ENCODE assay signal across 26 cellular contexts in the genomic region with DNA sequence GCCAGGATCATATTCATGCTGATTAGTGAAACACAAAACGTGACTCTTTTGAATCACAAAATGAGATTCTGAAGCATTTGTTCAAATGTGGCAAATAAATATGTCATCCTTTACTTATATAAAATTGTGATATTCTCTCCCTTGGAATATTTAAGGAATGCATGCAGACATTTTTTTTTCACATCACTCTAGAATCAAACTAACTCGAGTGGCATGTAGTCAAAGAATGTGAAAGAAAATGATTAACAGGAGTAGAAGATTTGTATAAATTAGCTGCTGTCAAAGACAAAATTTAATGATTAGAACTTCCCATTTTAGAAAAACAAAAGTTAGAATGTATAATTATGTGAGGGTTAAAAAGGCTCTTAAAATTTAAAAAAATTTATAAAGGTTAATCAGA.
DNase-seq lines count a peak whose midpoint lies in the region; ATAC-seq, FAIRE-seq and TF ChIP-seq lines count a peak whose summit lies in the region.
"Had no signal": no experiment of that assay in that cellular context is flagged by ENCODE, and none has a peak within 500 bp of the region (broad histone marks: within the 10 kb centered on the region; RNA-seq: fewer than 3 reads in every experiment).

No MANE protein-coding gene starts in this region.

- FAIRE-seq in RCC 7860 (lab: Jason Lieb, UNC) (peak; percentile 76), pancreas (lab: Jason Lieb, UNC) (peak; percentile 37)
- FAIRE-seq: A204.1, D721Med, GM12878, GM18507, H54 had no signal

- no peaks in the 10 kb centered on the region for H3K4me1 Mint-ChIP-seq in stimulated activated naive B cell treated with anti-CD40 and anti-IgM and Interleukin-4, amounts not matched to agents 10 μg/mL and 1 μg/mL and 100 μg/mL, for 72 hours
- no peaks in the 10 kb centered on the region for H3K4me1 Mint-ChIP-seq in T-helper 2 cell treated with Interferon-gamma antibody and Interleukin-4, amounts not matched to agents 5 μg/mL and 100 μg/mL, for 36 hours (ENCODE audit: low read depth)
- H3K4me1 Mint-ChIP-seq: B cell; CD4-positive, CD25-positive, alpha-beta regulatory T cell had no signal

- no peaks in the 10 kb centered on the region for H3K36me3 ChIP-seq in pancreas
- H3K36me3 ChIP-seq: BLaER1, HAP-1 had no signal

- no peaks in the 10 kb centered on the region for H3K36me3 Mint-ChIP-seq in stimulated activated naive B cell treated with anti-CD40 and anti-IgM and Interleukin-4, amounts not matched to agents 10 μg/mL and 1 μg/mL and 100 μg/mL, for 72 hours
- no peaks in the 10 kb centered on the region for H3K36me3 Mint-ChIP-seq in T-helper 2 cell treated with Interferon-gamma antibody and Interleukin-4, amounts not matched to agents 5 μg/mL and 100 μg/mL, for 36 hours (ENCODE audit: low read depth)
- H3K36me3 Mint-ChIP-seq: CD4-positive, CD25-positive, alpha-beta regulatory T cell; CD8-positive, alpha-beta T cell had no signal

- in situ Hi-C loops in GM13976 (cut with MboI; ENCODE audit: low sequenced_read_pairs, unreplicated experiment): no loop called here

- H3K4me3 Mint-ChIP-seq in stimulated activated naive B cell treated with anti-CD40 and anti-IgM and Interleukin-4, amounts not matched to agents 10 μg/mL and 1 μg/mL and 100 μg/mL, for 72 hours: no peak overlapping the region
- H3K4me3 Mint-ChIP-seq in T-helper 2 cell treated with Interferon-gamma antibody and Interleukin-4, amounts not matched to agents 5 μg/mL and 100 μg/mL, for 36 hours: no peak overlapping the region
- H3K4me3 Mint-ChIP-seq: B cell; CD4-positive, CD25-positive, alpha-beta regulatory T cell; CD8-positive, alpha-beta T cell; HFFc6 had no signal

- no peak overlapping the region for H3K27ac ChIP-seq in pancreas
- H3K27ac ChIP-seq: 22Rv1, BLaER1, C4-2B had no signal

- no peaks in the 10 kb centered on the region for H3K27me3 ChIP-seq in pancreas
- H3K27me3 ChIP-seq: BLaER1 had no signal

- H3K27ac Mint-ChIP-seq in stimulated activated naive B cell treated with anti-CD40 and anti-IgM and Interleukin-4, amounts not matched to agents 10 μg/mL and 1 μg/mL and 100 μg/mL, for 72 hours: no peak overlapping the region
- no peak overlapping the region for H3K27ac Mint-ChIP-seq in T-helper 2 cell treated with Interferon-gamma antibody and Interleukin-4, amounts not matched to agents 5 μg/mL and 100 μg/mL, for 36 hours
- H3K27ac Mint-ChIP-seq: B cell; CD4-positive, CD25-positive, alpha-beta regulatory T cell; CD8-positive, alpha-beta T cell; HFFc6 had no signal

- no peak overlapping the region for H3K4me3 ChIP-seq in pancreas
- H3K4me3 ChIP-seq: BLaER1, GM12878, HAP-1 had no signal

- H3K9me3 ChIP-seq in pancreas: no peaks in the 10 kb centered on the region
- H3K9me3 ChIP-seq: BLaER1, HAP-1 had no signal

- no peak for DNase-seq in RCC 7860 (ENCODE audit: low spot score)
- peak; percentile 6 for DNase-seq in glomerular visceral epithelial cell (ENCODE audit: extremely low spot score)
- peak; percentile 63 for DNase-seq in kidney tubule cell (ENCODE audit: low spot score)
- DNase-seq in pancreas: no peak
- DNase-seq in GM13976 (ENCODE audit: low spot score): no peak
- no peak for DNase-seq in stimulated activated naive B cell treated with anti-CD40 and anti-IgM and Interleukin-4, amounts not matched to agents 10 μg/mL and 1 μg/mL and 100 μg/mL, for 72 hours
- no peak for DNase-seq in T-helper 2 cell treated with Interferon-gamma antibody and Interleukin-4, amounts not matched to agents 5 μg/mL and 100 μg/mL, for 36 hours (ENCODE audit: low spot score)
- DNase-seq in COLO668 (lab: John Stamatoyannopoulos, UW; ENCODE audit: unreplicated experiment): no peak
- DNase-seq: CD4-positive, CD25-positive, alpha-beta regulatory T cell; CD8-positive, alpha-beta T cell; DMS 273 treated with DMSO at 0.1 percent for 48 hours; DMS79; EL; GDM1; GOT3; HFFc6 had no signal

- no peak for TF ChIP-seq CTCF in pancreas (IDR thresholded peaks at IDR 0.05)
- no peak for TF ChIP-seq CTCF in GM13976 (IDR thresholded peaks at IDR 0.05; ENCODE audit: borderline replicate concordance, control extremely low read depth, extremely low read depth, insufficient read depth, missing control alignments)

- WGBS in pancreas, 2 donors: 81 to 86% methylated on average over 2 of the region's 2 CpGs

- no peak for ATAC-seq in pancreas
- ATAC-seq in stimulated activated naive B cell treated with anti-CD40 and anti-IgM and Interleukin-4, amounts not matched to agents 10 μg/mL and 1 μg/mL and 100 μg/mL, for 72 hours (replicated peaks): no peak
- ATAC-seq: CD8-positive, alpha-beta T cell; GM12878 had no signal

- intact Hi-C loops in pancreas (cut with DNase I): no loop called here

- no peaks in the 10 kb centered on the region for H3K9me3 Mint-ChIP-seq in stimulated activated naive B cell treated with anti-CD40 and anti-IgM and Interleukin-4, amounts not matched to agents 10 μg/mL and 1 μg/mL and 100 μg/mL, for 72 hours
- peaks cover 4% of the 10 kb centered on the region for H3K9me3 Mint-ChIP-seq in T-helper 2 cell treated with Interferon-gamma antibody and Interleukin-4, amounts not matched to agents 5 μg/mL and 100 μg/mL, for 36 hours

- H3K27me3 Mint-ChIP-seq in stimulated activated naive B cell treated with anti-CD40 and anti-IgM and Interleukin-4, amounts not matched to agents 10 μg/mL and 1 μg/mL and 100 μg/mL, for 72 hours: no peaks in the 10 kb centered on the region
- no peaks in the 10 kb centered on the region for H3K27me3 Mint-ChIP-seq in T-helper 2 cell treated with Interferon-gamma antibody and Interleukin-4, amounts not matched to agents 5 μg/mL and 100 μg/mL, for 36 hours (ENCODE audit: low read depth)
- H3K27me3 Mint-ChIP-seq: B cell; CD4-positive, CD25-positive, alpha-beta regulatory T cell had no signal

- no peaks in the 10 kb centered on the region for H3K4me1 ChIP-seq in pancreas
- H3K4me1 ChIP-seq: BLaER1, HAP-1 had no signal

Comparison
In these comparisons a context has a peak if more than half of its experiments do, and no peak if none do; other contexts are left out.
1. DNase-seq: peak in glomerular visceral epithelial cell (single experiment) and kidney tubule cell (single experiment); none in RCC 7860 (single experiment), pancreas (0 of 6), GM13976 (single experiment), stimulated activated naive B cell treated with anti-CD40 and anti-IgM and Interleukin-4, amounts not matched to agents 10 μg/mL and 1 μg/mL and 100 μg/mL, for 72 hours (single experiment), T-helper 2 cell treated with Interferon-gamma antibody and Interleukin-4, amounts not matched to agents 5 μg/mL and 100 μg/mL, for 36 hours (single experiment) and COLO668 (single experiment).